In genomic region chr4:40059362-40059761, GRCh38 we compare ENCODE assay signal across 13 cellular contexts. TPM values are rescaled to one million over a fixed set of nuclear protein-coding genes. Genes with fewer than 3 reads are reported as not detected.
A peak's percentile ranks its signal among the peaks of the same experiment; 100 is the strongest.
DNase-seq lines count a peak whose midpoint lies in the region; ATAC-seq and TF ChIP-seq lines count a peak whose summit lies in the region.
"Had no signal": no experiment of that assay in that cellular context is flagged by ENCODE, and none has a peak within 500 bp of the region (broad histone marks: within the 10 kb centered on the region; RNA-seq: fewer than 3 reads in every experiment).

No MANE protein-coding gene starts in this region.

- intact Hi-C loops in OCI-LY7 (cut with micrococcal nuclease; ENCODE audit: unreplicated experiment), result loop anchor here (5.0 to 10.0 kb wide), 4 partner anchors 93 to 663 kb away; partner anchors contain the start of gene UBE2K

- WGBS in endodermal cell (ENCODE audit: insufficient coverage in 1 of 2, insufficient read length in 1 of 2), 2 experiments, result 94 to 100% methylated on average over 2 to 6 of the region's 6 CpGs

- no peaks in the 10 kb centered on the region for H3K27me3 ChIP-seq in endodermal cell (ENCODE audit: control insufficient read depth, insufficient read depth, low read length, poor library complexity, severe bottlenecking)
- H3K27me3 ChIP-seq: sigmoid colon had no signal

- H3K9me3 ChIP-seq in OCI-LY7 (ENCODE audit: low read length), result no peaks in the 10 kb centered on the region
- H3K9me3 ChIP-seq in endodermal cell (ENCODE audit: control insufficient read depth, low read length), result no peaks in the 10 kb centered on the region
- H3K9me3 ChIP-seq: sigmoid colon had no signal

- no peaks in the 10 kb centered on the region for H4K20me1 ChIP-seq in OCI-LY7 (ENCODE audit: insufficient read depth, low read length)

- no peaks in the 10 kb centered on the region for H3K9me3 Mint-ChIP-seq in endodermal cell
- no peaks in the 10 kb centered on the region for H3K9me3 Mint-ChIP-seq in progenitor cell of endocrine pancreas (ENCODE audit: low read depth)

- ATAC-seq in GM19455 (IDR thresholded peaks at IDR 0.05; ENCODE audit: unreplicated experiment) (no peak), HG03432 (IDR thresholded peaks at IDR 0.05; ENCODE audit: unreplicated experiment) (no peak), HG02571 (IDR thresholded peaks at IDR 0.05; ENCODE audit: unreplicated experiment) (no peak)

- H3K4me2 ChIP-seq in OCI-LY7 (ENCODE audit: low read length), result peak overlapping the region; percentile 87; the same call in 1 of the 2 replicates

- H3K27me3 Mint-ChIP-seq in endodermal cell (ENCODE audit: insufficient read depth) (no peaks in the 10 kb centered on the region), progenitor cell of endocrine pancreas (no peaks in the 10 kb centered on the region)

- H3K36me3 ChIP-seq in OCI-LY7 (ENCODE audit: insufficient read depth, low read length) (peaks cover 4% of the 10 kb centered on the region; the same call in 1 of the 2 replicates), endodermal cell (ENCODE audit: control insufficient read depth, insufficient read depth, low read length) (peaks cover 41% of the 10 kb centered on the region)
- H3K36me3 ChIP-seq: sigmoid colon had no signal

- TF ChIP-seq CTCF in OCI-LY7 (conservative IDR thresholded peaks at IDR 0.05; ENCODE audit: low read length) (no peak), endodermal cell (conservative IDR thresholded peaks at IDR 0.05) (no peak), progenitor cell of endocrine pancreas (IDR thresholded peaks at IDR 0.05; ENCODE audit: unreplicated experiment) (no peak)

- CTCF ChIA-PET in OCI-LY7 (lab: Charles Lee; ENCODE audit: unreplicated experiment), result no interaction called here

- POLR2A ChIA-PET in OCI-LY7 (lab: Charles Lee), result interaction anchor here (0.6 to 1.2 kb wide), 3 partner anchors 13 to 572 kb away, joined by 3 to 4 read pairs (median 4); no protein-coding TSS in a partner anchor

- H3K27ac ChIP-seq in OCI-LY7 (ENCODE audit: low read depth, low read length, poor library complexity, severe bottlenecking), result no peak overlapping the region
- no peak overlapping the region for H3K27ac ChIP-seq in endodermal cell (ENCODE audit: low read depth, low read length)
- H3K27ac ChIP-seq: sigmoid colon had no signal

- no peaks in the 10 kb centered on the region for H3K9me2 ChIP-seq in OCI-LY7 (ENCODE audit: insufficient read depth, low read length)

- H3K4me1 ChIP-seq in OCI-LY7 (ENCODE audit: insufficient read depth, low read length, poor library complexity, severe bottlenecking) (peaks cover 37% of the 10 kb centered on the region), endodermal cell (ENCODE audit: control insufficient read depth, insufficient read depth, low read length) (no peaks in the 10 kb centered on the region)

- H3K27ac Mint-ChIP-seq in endodermal cell (no peak overlapping the region), progenitor cell of endocrine pancreas (peak overlapping the region; percentile 11)

- H3K4me3 Mint-ChIP-seq in endodermal cell, result peak overlapping the region; percentile 82
- H3K4me3 Mint-ChIP-seq in progenitor cell of endocrine pancreas (ENCODE audit: low read depth), result peak overlapping the region; percentile 64

- H3K36me3 Mint-ChIP-seq in endodermal cell (ENCODE audit: low read depth) (peaks cover 35% of the 10 kb centered on the region), progenitor cell of endocrine pancreas (ENCODE audit: insufficient read depth) (peaks cover 19% of the 10 kb centered on the region)

- DNase-seq in activated effector memory CD4-positive, alpha-beta T cell treated with anti-CD3 and anti-CD28 coated beads, Interleukin-2, amount 50 U/mL, for 16 hours, result peak; percentile 52
- DNase-seq in activated effector memory CD4-positive, alpha-beta T cell treated with Interleukin-2 at 50 U/mL for 16 hours, result no peak
- DNase-seq in OCI-LY7 (ENCODE audit: low spot score) (no peak), endodermal cell (no peak), progenitor cell of endocrine pancreas (ENCODE audit: low spot score, unreplicated experiment) (no peak)
- DNase-seq: EL, islet precursor cell, NCI-H2171 treated with DMSO at 0.1 percent for 48 hours, sigmoid colon, SW 1271 had no signal

- H2AFZ ChIP-seq in OCI-LY7 (ENCODE audit: low read length), result no peak overlapping the region

- H3K9ac ChIP-seq in endodermal cell (ENCODE audit: extremely low read depth, low read length, poor library complexity, severe bottlenecking), result no peak overlapping the region

- no TSS peak for BruUV-seq in OCI-LY7 (replicated peaks; lab: Mats Ljungman, UMichigan)

- no peak overlapping the region for H3K4me3 ChIP-seq in OCI-LY7 (ENCODE audit: low read depth, low read length, poor library complexity, severe bottlenecking)
- H3K4me3 ChIP-seq in endodermal cell (ENCODE audit: low read length), result peak overlapping the region; percentile 98

- H3K4me1 Mint-ChIP-seq in endodermal cell, result peaks cover 25% of the 10 kb centered on the region
- H3K4me1 Mint-ChIP-seq in progenitor cell of endocrine pancreas (ENCODE audit: low read depth), result peaks cover 22% of the 10 kb centered on the region

- peaks cover 20% of the 10 kb centered on the region for H3K79me2 ChIP-seq in OCI-LY7 (ENCODE audit: insufficient read depth, low read depth, low read length)

RNA-seq across cellular contexts. Expression of gene N4BP2, which starts 2.7 kb away (rescaled TPM):
- 11.4 and 12.5 TPM in 2 replicates for total RNA-seq in OCI-LY7 (2014; rRNA removed; shearing (Covaris generic))
- total RNA-seq in OCI-LY7 (2022) (17.8 and 21.5 TPM in 2 replicates), endodermal cell (10 to 100 TPM; 37.1 to 44.0 TPM), progenitor cell of endocrine pancreas (49.3 and 50.5 TPM in 2 replicates)
- 20.9 TPM for polyA plus RNA-seq in endodermal cell (2013, experiment 1 of 2)
- 22.4 TPM for polyA plus RNA-seq in endodermal cell (2013, experiment 2 of 2)
